1 cellular context compared by ENCODE assay signal in the genomic region with DNA sequence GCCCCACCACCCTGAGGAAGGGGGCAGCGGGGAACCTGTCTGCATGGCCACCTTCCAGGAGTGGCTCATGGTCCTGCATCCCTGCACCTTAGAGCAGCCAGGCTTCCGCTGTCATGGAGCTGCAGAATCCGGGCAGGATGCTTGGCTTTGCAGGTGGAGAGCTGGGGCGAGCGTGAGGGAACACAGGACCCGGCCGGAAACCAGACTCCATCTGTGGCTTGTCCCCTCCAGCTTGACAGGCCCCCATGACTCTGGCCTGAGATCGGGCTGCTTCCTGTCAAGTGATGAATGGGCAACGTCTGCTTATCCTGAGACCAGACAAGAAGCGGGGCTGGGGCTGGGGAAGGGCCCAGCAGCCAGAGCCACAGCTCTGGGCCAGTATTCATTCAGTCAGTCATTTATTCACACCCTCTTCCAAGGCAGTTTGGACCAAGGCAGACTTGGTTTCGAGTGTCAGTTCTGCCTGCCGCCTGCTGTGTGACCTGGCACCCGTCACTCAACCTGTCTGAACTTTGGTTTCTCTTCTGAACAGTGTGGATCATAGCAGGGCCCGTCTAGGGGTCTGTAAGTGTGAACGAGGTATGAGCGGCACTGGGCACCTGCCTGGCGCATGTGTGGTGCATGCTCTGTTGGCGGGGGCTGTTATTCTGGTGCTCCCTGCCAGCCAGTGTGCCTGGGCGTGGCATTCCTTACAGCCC.
TF ChIP-seq lines count a peak whose summit lies in the region.

No MANE protein-coding gene starts in this region.

TF ChIP-seq in K562, 482 proteins besides CTCF, POLR2A, EP300 and RAD21 (continued from another document):
- no peak for TF ChIP-seq XRCC4 (IDR thresholded peaks at IDR 0.05; ENCODE audit: extremely low read depth, insufficient read depth, insufficient read length)
- TF ChIP-seq CEBPG (CRISPR knock-in tag; IDR thresholded peaks at IDR 0.05), result no peak
- TF ChIP-seq CEBPG (tag; conservative IDR thresholded peaks at IDR 0.05 in 1 of 2, IDR thresholded peaks at IDR 0.05 in 1 of 2), result no peak
- TF ChIP-seq ELF4 (CRISPR knock-in tag; IDR thresholded peaks at IDR 0.05), result no peak
- no peak for TF ChIP-seq ARID2 (IDR thresholded peaks at IDR 0.05)
- TF ChIP-seq MEIS2 (IDR thresholded peaks at IDR 0.05; ENCODE audit: partially characterized antibody), result peak; percentile 69
- no peak for TF ChIP-seq MIER1 (IDR thresholded peaks at IDR 0.05; ENCODE audit: low read depth)
- no peak for TF ChIP-seq ZSCAN32 (CRISPR knock-in tag; IDR thresholded peaks at IDR 0.05)
- TF ChIP-seq ETV1 (tag; conservative IDR thresholded peaks at IDR 0.05; ENCODE audit: low read depth), result peak; percentile 46
- TF ChIP-seq, protein P1, sequence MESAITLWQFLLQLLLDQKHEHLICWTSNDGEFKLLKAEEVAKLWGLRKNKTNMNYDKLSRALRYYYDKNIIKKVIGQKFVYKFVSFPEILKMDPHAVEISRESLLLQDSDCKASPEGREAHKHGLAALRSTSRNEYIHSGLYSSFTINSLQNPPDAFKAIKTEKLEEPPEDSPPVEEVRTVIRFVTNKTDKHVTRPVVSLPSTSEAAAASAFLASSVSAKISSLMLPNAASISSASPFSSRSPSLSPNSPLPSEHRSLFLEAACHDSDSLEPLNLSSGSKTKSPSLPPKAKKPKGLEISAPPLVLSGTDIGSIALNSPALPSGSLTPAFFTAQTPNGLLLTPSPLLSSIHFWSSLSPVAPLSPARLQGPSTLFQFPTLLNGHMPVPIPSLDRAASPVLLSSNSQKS (CRISPR knock-in tag; IDR thresholded peaks at IDR 0.05), result no peak
- 0 out of 2 replicates have a peak, but pooled peaks have one; percentile 30 for TF ChIP-seq CBX1 (IDR thresholded peaks at IDR 0.05; ENCODE audit: low read depth)
